Comparison of ENCODE assay signal across 16 cellular contexts in the genomic region with DNA sequence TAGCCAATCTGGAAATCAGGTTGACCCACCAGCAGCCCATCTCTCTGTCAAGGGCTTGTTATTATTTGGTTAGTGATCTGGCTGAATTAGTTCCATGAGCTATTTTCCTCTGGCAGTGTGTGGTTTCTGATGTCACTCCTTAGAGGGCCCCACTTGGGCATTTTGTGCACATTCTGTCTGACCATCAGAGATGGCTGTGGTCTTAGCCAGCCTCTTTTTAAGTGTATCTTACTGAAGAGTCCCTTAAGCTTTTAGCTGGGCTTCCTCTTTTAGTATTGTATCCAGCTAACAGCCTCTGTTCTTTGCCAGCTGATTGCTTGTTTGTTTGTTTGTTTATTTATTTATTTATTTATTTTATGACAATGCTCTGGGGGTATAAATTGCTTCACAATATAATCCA.
DNase-seq lines count a peak whose midpoint lies in the region; TF ChIP-seq lines count a peak whose summit lies in the region.
"Had no signal": no experiment of that assay in that cellular context is flagged by ENCODE, and none has a peak within 500 bp of the region (broad histone marks: within the 10 kb centered on the region; RNA-seq: fewer than 3 reads in every experiment).

No MANE protein-coding gene starts in this region.

- H3K14ac ChIP-seq in mesenchymal stem cell (ENCODE audit: low read length in 2 of 2) = no peak overlapping the region

- peak; percentile 25 for DNase-seq in CD1c-positive myeloid dendritic cell (ENCODE audit: extremely low spot score)
- DNase-seq in MV-4-11 (lab: John Stamatoyannopoulos, UW) = peak; percentile 78
- peak; percentile 60 for DNase-seq in astrocyte of the hippocampus (ENCODE audit: low read depth, low spot score)
- peak; percentile 20 for DNase-seq in mesenchymal stem cell
- no peak for DNase-seq in RKO (ENCODE audit: low spot score)
- no peak for DNase-seq in SJCRH30
- no peak for DNase-seq in hepatocyte (ENCODE audit: low spot score)
- DNase-seq in SHP77 (lab: John Stamatoyannopoulos, UW) = no peak
- DNase-seq: CD4-positive, alpha-beta T cell; HCEC 1CT; NCI-H1048; NCI-H1436 treated with DMSO at 0.1 percent for 48 hours; NCI-H2029 treated with DMSO at 0.1 percent for 48 hours; NCI-H748 treated with DMSO at 0.1 percent for 48 hours; Right ventricle myocardium superior had no signal

- H2BK12ac ChIP-seq in mesenchymal stem cell (ENCODE audit: low read length in 2 of 2) = no peak overlapping the region

- no peak overlapping the region for H2AFZ ChIP-seq in mesenchymal stem cell (ENCODE audit: low read depth, low read length)
- H2AFZ ChIP-seq in hepatocyte = no peak overlapping the region

- TF ChIP-seq CTCF in hepatocyte (IDR thresholded peaks at IDR 0.05; ENCODE audit: poor library complexity) = no peak

- H3K27me3 ChIP-seq in mesenchymal stem cell (ENCODE audit: control insufficient read depth in 1 of 2, insufficient read depth in 1 of 2, low read length in 2 of 2) = no peaks in the 10 kb centered on the region
- no peaks in the 10 kb centered on the region for H3K27me3 ChIP-seq in SJCRH30
- H3K27me3 ChIP-seq in hepatocyte = no peaks in the 10 kb centered on the region

- H3K4me2 ChIP-seq in mesenchymal stem cell (ENCODE audit: low read length, poor library complexity, severe bottlenecking) = no peak overlapping the region
- no peak overlapping the region for H3K4me2 ChIP-seq in hepatocyte

- H4K8ac ChIP-seq in mesenchymal stem cell (ENCODE audit: low read length) = no peak overlapping the region

- no peak overlapping the region for H3K4me3 ChIP-seq in mesenchymal stem cell (ENCODE audit: insufficient read depth in 1 of 2, low read depth in 1 of 2, low read length in 2 of 2)
- H3K4me3 ChIP-seq in SJCRH30 = no peak overlapping the region
- H3K4me3 ChIP-seq in hepatocyte = no peak overlapping the region
- H3K4me3 ChIP-seq: K562 had no signal

- H3K9me3 ChIP-seq in mesenchymal stem cell (ENCODE audit: control insufficient read depth, low read length) (peaks cover 3% of the 10 kb centered on the region), SJCRH30 (replicated peaks) (no peaks in the 10 kb centered on the region), hepatocyte (ENCODE audit: low read depth) (no peaks in the 10 kb centered on the region)

- no peaks in the 10 kb centered on the region for H3K79me1 ChIP-seq in mesenchymal stem cell (replicated peaks; ENCODE audit: low read length, poor library complexity, severe bottlenecking)

- no peak overlapping the region for H2AK5ac ChIP-seq in mesenchymal stem cell (ENCODE audit: low read length, severe bottlenecking)

- H3K9ac ChIP-seq in mesenchymal stem cell (ENCODE audit: low read length) = no peak overlapping the region

- no peaks in the 10 kb centered on the region for H3K79me2 ChIP-seq in hepatocyte

- H3K4ac ChIP-seq in mesenchymal stem cell (ENCODE audit: low read depth in 1 of 2, low read length in 2 of 2) = no peak overlapping the region

- no peak overlapping the region for H3K18ac ChIP-seq in mesenchymal stem cell (ENCODE audit: low read depth in 1 of 2, low read length in 2 of 2)

- H3K27ac ChIP-seq in mesenchymal stem cell (ENCODE audit: low read length, poor library complexity, severe bottlenecking) = no peak overlapping the region
- H3K27ac ChIP-seq in SJCRH30 = no peak overlapping the region
- H3K27ac ChIP-seq in hepatocyte = no peak overlapping the region

- no peak overlapping the region for H2BK120ac ChIP-seq in mesenchymal stem cell (ENCODE audit: low read depth, low read length)

- H3K36me3 ChIP-seq in mesenchymal stem cell (ENCODE audit: control insufficient read depth in 1 of 2, insufficient read depth in 2 of 2, low read depth in 1 of 2, low read length in 2 of 2) = no peaks in the 10 kb centered on the region
- H3K36me3 ChIP-seq in SJCRH30 = no peaks in the 10 kb centered on the region
- H3K36me3 ChIP-seq in hepatocyte (replicated peaks; ENCODE audit: insufficient read depth, low read depth) = no peaks in the 10 kb centered on the region

- no peaks in the 10 kb centered on the region for H3K4me1 ChIP-seq in mesenchymal stem cell (ENCODE audit: control insufficient read depth, insufficient read depth, low read depth, low read length)
- H3K4me1 ChIP-seq in SJCRH30 = no peaks in the 10 kb centered on the region
- H3K4me1 ChIP-seq in hepatocyte (ENCODE audit: insufficient read depth) = no peaks in the 10 kb centered on the region

- H4K91ac ChIP-seq in mesenchymal stem cell (ENCODE audit: low read length) = no peak overlapping the region

- no peaks in the 10 kb centered on the region for H3K9me2 ChIP-seq in hepatocyte (replicated peaks; ENCODE audit: insufficient read depth)

- no peak overlapping the region for H2BK15ac ChIP-seq in mesenchymal stem cell (ENCODE audit: low read depth, poor library complexity, severe bottlenecking)

- H3K23ac ChIP-seq in mesenchymal stem cell (ENCODE audit: low read length in 2 of 2) = no peak overlapping the region

- no peaks in the 10 kb centered on the region for H4K20me1 ChIP-seq in hepatocyte (ENCODE audit: insufficient read depth, poor library complexity, severe bottlenecking)

- H2BK5ac ChIP-seq in mesenchymal stem cell (ENCODE audit: low read depth, low read length, poor library complexity, severe bottlenecking) = no peak overlapping the region

Comparison
In these comparisons a context has a peak if more than half of its experiments do, and no peak if none do; other contexts are left out.
1. DNase-seq: peak in CD1c-positive myeloid dendritic cell (single experiment), MV-4-11 (single experiment), astrocyte of the hippocampus (single experiment) and mesenchymal stem cell (single experiment); none in RKO (single experiment), SJCRH30 (0 of 2), hepatocyte (single experiment) and SHP77 (0 of 2).